ENCODE assay signal across 8 cellular contexts in genomic region chr19:15222738-15223648, GRCh38. TPM values are rescaled to one million over a fixed set of nuclear protein-coding genes. Genes with fewer than 3 reads are reported as not detected.
DNase-seq lines count a peak whose midpoint lies in the region; ATAC-seq and TF ChIP-seq lines count a peak whose summit lies in the region.

No MANE protein-coding gene starts in this region.

- peak; percentile 97 for DNase-seq in A673 (ENCODE audit: low spot score)
- DNase-seq in HK-2 (ENCODE audit: unreplicated experiment): peak; percentile 88
- peak; percentile 99 for DNase-seq in NCI-H82 (lab: John Stamatoyannopoulos, UW)
- peak; percentile 42 to 47 for DNase-seq in activated CD8-positive, alpha-beta memory T cell treated with anti-CD3 and anti-CD28 coated beads for 1 hour (ENCODE audit: extremely low read depth in 1 of 2, low read depth in 1 of 2)
- peak; percentile 50 for DNase-seq in effector CD4-positive, alpha-beta T cell
- peak; percentile 83 to 95 for DNase-seq in lower leg skin (ENCODE audit: low spot score in 2 of 2)
- DNase-seq in stimulated activated CD4-positive, alpha-beta T cell treated with anti-CD3 and anti-CD28 coated beads, Interleukin-4, amount 100 ng/mL, for 4 hours: peak; percentile 73 to 76

- no peak for TF ChIP-seq POLR2A in lower leg skin (IDR thresholded peaks at IDR 0.05)

- POLR2A ChIA-PET in A673 (lab: Charles Lee; ENCODE audit: low non-redundant PET): no interaction called here

- ATAC-seq in GM19023 (IDR thresholded peaks at IDR 0.05; ENCODE audit: unreplicated experiment): peak; percentile 90

- H3K4me3 ChIP-seq in A673 (ENCODE audit: low read depth, low read length, poor library complexity, severe bottlenecking) (peak overlapping the region; percentile 68), lower leg skin (ENCODE audit: low read depth, poor library complexity, severe bottlenecking) (peak overlapping the region; percentile 42)

- H3K27ac ChIP-seq in A673 (ENCODE audit: low read depth, low read length, poor library complexity, severe bottlenecking): no peak overlapping the region

- H3K27me3 ChIP-seq in A673 (replicated peaks; ENCODE audit: insufficient read depth, low read depth, low read length, poor library complexity): no peaks in the 10 kb centered on the region

- CTCF ChIA-PET in A673 (lab: Charles Lee): no interaction called here

- H3K4me1 ChIP-seq in A673 (ENCODE audit: insufficient read depth, low read length, poor library complexity, severe bottlenecking): peaks cover 8% of the 10 kb centered on the region

- intact Hi-C loops in A673 (cut with micrococcal nuclease; ENCODE audit: unreplicated experiment) (no loop called here), lower leg skin (cut with DNase I; ENCODE audit: low total_unique reads) (no loop called here)

- no peak for TF ChIP-seq CTCF in A673 (conservative IDR thresholded peaks at IDR 0.05; ENCODE audit: low read depth, low read length)
- no peak for TF ChIP-seq CTCF in lower leg skin (IDR thresholded peaks at IDR 0.05)

- no peaks in the 10 kb centered on the region for H3K9me3 ChIP-seq in A673 (ENCODE audit: low read depth, low read length, poor library complexity, severe bottlenecking)

- BruUV-seq in A673 (replicated peaks; lab: Mats Ljungman, UMichigan): no TSS peak

- 2% methylated on average over 35 to 48 of the region's 48 CpGs for WGBS in lower leg skin, 2 donors

- no peaks in the 10 kb centered on the region for H3K36me3 ChIP-seq in A673 (ENCODE audit: insufficient read depth, low read length, poor library complexity, severe bottlenecking)

RNA-seq across cellular contexts. Expression of gene EPHX3, which starts 9.3 kb away (rescaled TPM):
- total RNA-seq in A673 (2021): 0.73 and 1.2 TPM in 2 replicates
- 100 to 1,000 TPM in 1 of 4 donors, 10 to 100 TPM in 3; 74.6 to 138 (median 88.9) TPM for total RNA-seq in lower leg skin

RNA-seq across cellular contexts. Expression of gene NOTCH3, which starts 22.2 kb away (rescaled TPM):
- total RNA-seq in A673 (2021) (19.7 and 41.9 TPM in 2 replicates), lower leg skin (100 to 1,000 TPM; 215 to 332 (median 251) TPM)

Comparison
In these comparisons a context has a peak if more than half of its experiments do, and no peak if none do; other contexts are left out.
1. DNase-seq: peak in every context shown above with its lines; median percentile 99 in NCI-H82; 97 in A673; 89 in lower leg skin; 88 in HK-2; 74 in stimulated activated CD4-positive, alpha-beta T cell treated with anti-CD3 and anti-CD28 coated beads, Interleukin-4, amount 100 ng/mL, for 4 hours; 50 in effector CD4-positive, alpha-beta T cell; 44 in activated CD8-positive, alpha-beta memory T cell treated with anti-CD3 and anti-CD28 coated beads for 1 hour.
2. RNA of gene EPHX3, which starts 9.3 kb away (total RNA-seq): 74.6 to 138 TPM in lower leg skin; 0.73 to 1.2 TPM in A673; every median in the first group is over 10 times any median in the second.